ENCODE assay signal across 1 cellular context in genomic region chr19:35816846-35817245, GRCh38.
TF ChIP-seq lines count a peak whose summit lies in the region.

No MANE protein-coding gene starts in this region.

TF ChIP-seq in GM23338, 12 proteins besides CTCF, POLR2A, EP300 and RAD21 (continued from another document):
- TF ChIP-seq JUNB (IDR thresholded peaks at IDR 0.05; ENCODE audit: unreplicated experiment) (no peak), NANOG (IDR thresholded peaks at IDR 0.05; ENCODE audit: borderline replicate concordance) (no peak), STAT1 (IDR thresholded peaks at IDR 0.05; ENCODE audit: unreplicated experiment) (no peak), ZNF114 (CRISPR knock-in tag; IDR thresholded peaks at IDR 0.05) (no peak), EZH2phosphoT487 (IDR thresholded peaks at IDR 0.05; ENCODE audit: unreplicated experiment) (no peak), POLR2AphosphoS5 (IDR thresholded peaks at IDR 0.05; ENCODE audit: low read depth) (no peak), CREB1 (CRISPR knock-in tag; IDR thresholded peaks at IDR 0.05; ENCODE audit: low read depth) (no peak), EZH2 (IDR thresholded peaks at IDR 0.05; ENCODE audit: low read depth, unreplicated experiment) (no peak)
- TF ChIP-seq, protein P1, sequence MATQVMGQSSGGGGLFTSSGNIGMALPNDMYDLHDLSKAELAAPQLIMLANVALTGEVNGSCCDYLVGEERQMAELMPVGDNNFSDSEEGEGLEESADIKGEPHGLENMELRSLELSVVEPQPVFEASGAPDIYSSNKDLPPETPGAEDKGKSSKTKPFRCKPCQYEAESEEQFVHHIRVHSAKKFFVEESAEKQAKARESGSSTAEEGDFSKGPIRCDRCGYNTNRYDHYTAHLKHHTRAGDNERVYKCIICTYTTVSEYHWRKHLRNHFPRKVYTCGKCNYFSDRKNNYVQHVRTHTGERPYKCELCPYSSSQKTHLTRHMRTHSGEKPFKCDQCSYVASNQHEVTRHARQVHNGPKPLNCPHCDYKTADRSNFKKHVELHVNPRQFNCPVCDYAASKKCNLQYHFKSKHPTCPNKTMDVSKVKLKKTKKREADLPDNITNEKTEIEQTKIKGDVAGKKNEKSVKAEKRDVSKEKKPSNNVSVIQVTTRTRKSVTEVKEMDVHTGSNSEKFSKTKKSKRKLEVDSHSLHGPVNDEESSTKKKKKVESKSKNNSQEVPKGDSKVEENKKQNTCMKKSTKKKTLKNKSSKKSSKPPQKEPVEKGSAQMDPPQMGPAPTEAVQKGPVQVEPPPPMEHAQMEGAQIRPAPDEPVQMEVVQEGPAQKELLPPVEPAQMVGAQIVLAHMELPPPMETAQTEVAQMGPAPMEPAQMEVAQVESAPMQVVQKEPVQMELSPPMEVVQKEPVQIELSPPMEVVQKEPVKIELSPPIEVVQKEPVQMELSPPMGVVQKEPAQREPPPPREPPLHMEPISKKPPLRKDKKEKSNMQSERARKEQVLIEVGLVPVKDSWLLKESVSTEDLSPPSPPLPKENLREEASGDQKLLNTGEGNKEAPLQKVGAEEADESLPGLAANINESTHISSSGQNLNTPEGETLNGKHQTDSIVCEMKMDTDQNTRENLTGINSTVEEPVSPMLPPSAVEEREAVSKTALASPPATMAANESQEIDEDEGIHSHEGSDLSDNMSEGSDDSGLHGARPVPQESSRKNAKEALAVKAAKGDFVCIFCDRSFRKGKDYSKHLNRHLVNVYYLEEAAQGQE (IDR thresholded peaks at IDR 0.05; ENCODE audit: unreplicated experiment) = no peak
- TF ChIP-seq, protein P2, sequence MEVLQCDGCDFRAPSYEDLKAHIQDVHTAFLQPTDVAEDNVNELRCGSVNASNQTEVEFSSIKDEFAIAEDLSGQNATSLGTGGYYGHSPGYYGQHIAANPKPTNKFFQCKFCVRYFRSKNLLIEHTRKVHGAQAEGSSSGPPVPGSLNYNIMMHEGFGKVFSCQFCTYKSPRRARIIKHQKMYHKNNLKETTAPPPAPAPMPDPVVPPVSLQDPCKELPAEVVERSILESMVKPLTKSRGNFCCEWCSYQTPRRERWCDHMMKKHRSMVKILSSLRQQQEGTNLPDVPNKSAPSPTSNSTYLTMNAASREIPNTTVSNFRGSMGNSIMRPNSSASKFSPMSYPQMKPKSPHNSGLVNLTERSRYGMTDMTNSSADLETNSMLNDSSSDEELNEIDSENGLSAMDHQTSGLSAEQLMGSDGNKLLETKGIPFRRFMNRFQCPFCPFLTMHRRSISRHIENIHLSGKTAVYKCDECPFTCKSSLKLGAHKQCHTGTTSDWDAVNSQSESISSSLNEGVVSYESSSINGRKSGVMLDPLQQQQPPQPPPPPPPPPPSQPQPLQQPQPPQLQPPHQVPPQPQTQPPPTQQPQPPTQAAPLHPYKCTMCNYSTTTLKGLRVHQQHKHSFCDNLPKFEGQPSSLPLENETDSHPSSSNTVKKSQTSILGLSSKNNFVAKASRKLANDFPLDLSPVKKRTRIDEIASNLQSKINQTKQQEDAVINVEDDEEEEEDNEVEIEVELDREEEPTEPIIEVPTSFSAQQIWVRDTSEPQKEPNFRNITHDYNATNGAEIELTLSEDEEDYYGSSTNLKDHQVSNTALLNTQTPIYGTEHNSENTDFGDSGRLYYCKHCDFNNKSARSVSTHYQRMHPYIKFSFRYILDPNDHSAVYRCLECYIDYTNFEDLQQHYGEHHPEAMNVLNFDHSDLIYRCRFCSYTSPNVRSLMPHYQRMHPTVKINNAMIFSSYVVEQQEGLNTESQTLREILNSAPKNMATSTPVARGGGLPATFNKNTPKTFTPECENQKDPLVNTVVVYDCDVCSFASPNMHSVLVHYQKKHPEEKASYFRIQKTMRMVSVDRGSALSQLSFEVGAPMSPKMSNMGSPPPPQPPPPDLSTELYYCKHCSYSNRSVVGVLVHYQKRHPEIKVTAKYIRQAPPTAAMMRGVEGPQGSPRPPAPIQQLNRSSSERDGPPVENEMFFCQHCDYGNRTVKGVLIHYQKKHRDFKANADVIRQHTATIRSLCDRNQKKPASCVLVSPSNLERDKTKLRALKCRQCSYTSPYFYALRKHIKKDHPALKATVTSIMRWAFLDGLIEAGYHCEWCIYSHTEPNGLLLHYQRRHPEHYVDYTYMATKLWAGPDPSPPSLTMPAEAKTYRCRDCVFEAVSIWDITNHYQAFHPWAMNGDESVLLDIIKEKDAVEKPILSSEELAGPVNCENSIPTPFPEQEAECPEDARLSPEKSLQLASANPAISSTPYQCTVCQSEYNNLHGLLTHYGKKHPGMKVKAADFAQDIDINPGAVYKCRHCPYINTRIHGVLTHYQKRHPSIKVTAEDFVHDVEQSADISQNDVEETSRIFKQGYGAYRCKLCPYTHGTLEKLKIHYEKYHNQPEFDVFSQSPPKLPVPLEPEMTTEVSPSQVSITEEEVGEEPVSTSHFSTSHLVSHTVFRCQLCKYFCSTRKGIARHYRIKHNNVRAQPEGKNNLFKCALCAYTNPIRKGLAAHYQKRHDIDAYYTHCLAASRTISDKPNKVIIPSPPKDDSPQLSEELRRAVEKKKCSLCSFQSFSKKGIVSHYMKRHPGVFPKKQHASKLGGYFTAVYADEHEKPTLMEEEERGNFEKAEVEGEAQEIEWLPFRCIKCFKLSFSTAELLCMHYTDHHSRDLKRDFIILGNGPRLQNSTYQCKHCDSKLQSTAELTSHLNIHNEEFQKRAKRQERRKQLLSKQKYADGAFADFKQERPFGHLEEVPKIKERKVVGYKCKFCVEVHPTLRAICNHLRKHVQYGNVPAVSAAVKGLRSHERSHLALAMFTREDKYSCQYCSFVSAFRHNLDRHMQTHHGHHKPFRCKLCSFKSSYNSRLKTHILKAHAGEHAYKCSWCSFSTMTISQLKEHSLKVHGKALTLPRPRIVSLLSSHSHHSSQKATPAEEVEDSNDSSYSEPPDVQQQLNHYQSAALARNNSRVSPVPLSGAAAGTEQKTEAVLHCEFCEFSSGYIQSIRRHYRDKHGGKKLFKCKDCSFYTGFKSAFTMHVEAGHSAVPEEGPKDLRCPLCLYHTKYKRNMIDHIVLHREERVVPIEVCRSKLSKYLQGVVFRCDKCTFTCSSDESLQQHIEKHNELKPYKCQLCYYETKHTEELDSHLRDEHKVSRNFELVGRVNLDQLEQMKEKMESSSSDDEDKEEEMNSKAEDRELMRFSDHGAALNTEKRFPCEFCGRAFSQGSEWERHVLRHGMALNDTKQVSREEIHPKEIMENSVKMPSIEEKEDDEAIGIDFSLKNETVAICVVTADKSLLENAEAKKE (CRISPR knock-in tag; IDR thresholded peaks at IDR 0.05) = no peak
